In genomic region chr3:43998374-43998840, GRCh38 we compare ENCODE assay signal across 8 cellular contexts.
DNase-seq lines count a peak whose midpoint lies in the region; ATAC-seq, FAIRE-seq and TF ChIP-seq lines count a peak whose summit lies in the region.

No MANE protein-coding gene starts in this region.

- H2BK20ac ChIP-seq in H1 (ENCODE audit: low read length), result no peak overlapping the region

- POLR2A ChIA-PET in H1 (lab: Charles Lee; ENCODE audit: partially characterized antibody), result interaction anchor here (0.9 to 1.2 kb wide), 2 partner anchors 89 to 105 kb away, joined by 3 to 5 read pairs; no protein-coding TSS in a partner anchor

- peak overlapping the region; percentile 90 for H2BK12ac ChIP-seq in H1 (ENCODE audit: low read depth, low read length)

- peaks cover 0 to 2% of the 10 kb centered on the region in 2 experiments; a peak in 2 of 4 replicates for H3K9me3 ChIP-seq in H1 (ENCODE audit: insufficient read depth in 2 of 2, low read depth in 1 of 2, low read length in 1 of 2)
- H3K9me3 ChIP-seq in pancreas, result no peaks in the 10 kb centered on the region

- peak overlapping the region; percentile 46; the same call in 1 of the 2 replicates for H2BK5ac ChIP-seq in H1 (ENCODE audit: low read depth, low read length)

- no peak overlapping the region for H3K4ac ChIP-seq in H1 (replicated peaks; ENCODE audit: insufficient read length, low read depth, low read length)

- no peak overlapping the region for H4K5ac ChIP-seq in H1 (ENCODE audit: insufficient read length, low read depth, low read length)

- H3K18ac ChIP-seq in H1 (ENCODE audit: extremely low read depth, low read length), result peak overlapping the region; percentile 83

- peak overlapping the region; percentile 39 for H3K56ac ChIP-seq in H1 (replicated peaks; ENCODE audit: insufficient read length, low read depth, low read length)

- 3% methylated on average over 25 of the region's 25 CpGs; no CpG with 5 or more reads in 1 of the 2 experiments for WGBS in H1 (ENCODE audit: extremely low coverage in 1 of 2, insufficient coverage in 1 of 2, insufficient read length in 1 of 2, insufficient replicate concordance in 2 of 2, low coverage in 1 of 2, low lambda C conversion rate in 2 of 2, missing lambda C conversion rate in 1 of 2), 2 experiments
- 1 to 4% methylated on average over 25 of the region's 25 CpGs for WGBS in pancreas, 2 donors

- CTCF ChIA-PET in H1 (lab: Charles Lee; ENCODE audit: partially characterized antibody), result interaction anchor here (0.9 kb wide), 1 partner anchor 143 kb away, joined by 3 read pairs; no protein-coding TSS in a partner anchor

- H3K9ac ChIP-seq in KMS-11 (peak overlapping the region; percentile 88), H1 (replicated peaks in 1 of 4; ENCODE audit: extremely low read depth in 1 of 4, low read depth in 3 of 4, low read length in 3 of 4) (peak overlapping the region in 1 of 4 experiments; percentile 6; a peak in 1 of 7 replicates)

- FAIRE-seq in H1 (lab: Jason Lieb, UNC) (no peak), pancreas (lab: Jason Lieb, UNC) (no peak)

- H2AFZ ChIP-seq in KMS-11 (ENCODE audit: low read depth) (peak overlapping the region; percentile 75), H1 (ENCODE audit: low read length) (peak overlapping the region; percentile 57; the same call in 1 of the 2 replicates)

- H3K4me2 ChIP-seq in KMS-11 (peak overlapping the region; percentile 92), H1 (ENCODE audit: insufficient read depth in 1 of 2, low read depth in 2 of 2, low read length in 2 of 2) (peak overlapping the region; percentile 91 to 100)

- H4K20me1 ChIP-seq in KMS-11 (ENCODE audit: insufficient read depth), result no peaks in the 10 kb centered on the region
- H4K20me1 ChIP-seq in H1 (replicated peaks in 1 of 2; ENCODE audit: control insufficient read depth in 1 of 2, insufficient read depth in 2 of 2, low read length in 2 of 2), result no peaks in the 10 kb centered on the region

- TF ChIP-seq CTCF in KMS-11 (conservative IDR thresholded peaks at IDR 0.05; ENCODE audit: low read depth, low read length), result no peak
- TF ChIP-seq CTCF in H1 (IDR thresholded peaks at IDR 0.05; ENCODE audit: control extremely low read depth in 1 of 3, insufficient read depth in 1 of 3, low read depth in 1 of 3, low read length in 3 of 3), result no peak
- no peak for TF ChIP-seq CTCF in pancreas (IDR thresholded peaks at IDR 0.05)

- peak overlapping the region; percentile 40; the same call in 1 of the 2 replicates for H2BK15ac ChIP-seq in H1 (ENCODE audit: low read length)

- peak overlapping the region; percentile 88 for H3K27ac ChIP-seq in KMS-11
- H3K27ac ChIP-seq in H1 (ENCODE audit: low read depth, low read length), result no peak overlapping the region
- no peak overlapping the region for H3K27ac ChIP-seq in pancreas

- ATAC-seq in pancreas, result peak in 3 of 4 donors; percentile 8 to 19 (median 13)
- ATAC-seq in GM19328 (IDR thresholded peaks at IDR 0.05; ENCODE audit: unreplicated experiment), result no peak
- ATAC-seq in HG02610 (IDR thresholded peaks at IDR 0.05; ENCODE audit: unreplicated experiment), result no peak
- ATAC-seq in GM21381 (IDR thresholded peaks at IDR 0.05; ENCODE audit: unreplicated experiment), result no peak

- H3K27me3 ChIP-seq in KMS-11 (ENCODE audit: insufficient read depth, low read depth) (no peaks in the 10 kb centered on the region), H1 (replicated peaks in 1 of 4; ENCODE audit: control insufficient read depth in 3 of 4, extremely low read depth in 1 of 4, insufficient read depth in 3 of 4, low read length in 3 of 4) (peaks cover 39 to 68% (median 63%) of the 10 kb centered on the region in 4 experiments), pancreas (peaks cover 3 to 67% (median 14%) of the 10 kb centered on the region in 4 donors)

- intact Hi-C loops in pancreas (cut with DNase I), result no loop called here

- no peak overlapping the region for H3K14ac ChIP-seq in H1 (ENCODE audit: insufficient read length)

- H3K4me3 ChIP-seq in KMS-11 (IDR thresholded peaks at IDR 0.05; ENCODE audit: insufficient read depth, low read depth, low read length), result no peak overlapping the region
- H3K4me3 ChIP-seq in H1 (ENCODE audit: extremely low read depth in 1 of 4, insufficient read depth in 2 of 4, low read depth in 3 of 4, low read length in 4 of 4), result peak overlapping the region; percentile 48 to 75 (median 65)
- H3K4me3 ChIP-seq in pancreas, result peak overlapping the region; percentile 29 to 59 (median 40)

- H3K23me2 ChIP-seq in H1 (ENCODE audit: low read depth, low read length), result peaks cover 48% of the 10 kb centered on the region

- DNase-seq in ELF-1 (ENCODE audit: low read depth, low spot score), result peak; percentile 56
- DNase-seq in H1 (ENCODE audit: low read depth in 1 of 2, low spot score in 2 of 2), result peak in 1 of 2 experiments; percentile 73
- DNase-seq in pancreas, result peak in 1 of 6 donors; percentile 68
- no peak for DNase-seq in NCI-H1417 treated with DMSO at 0.1 percent for 48 hours (lab: John Stamatoyannopoulos, UW)

- H2AK5ac ChIP-seq in H1 (ENCODE audit: low read depth, low read length), result no peak overlapping the region

- H2BK120ac ChIP-seq in H1 (replicated peaks; ENCODE audit: low read depth, low read length), result peak overlapping the region; percentile 25

- H3K79me1 ChIP-seq in H1 (ENCODE audit: low read depth, low read length), result no peaks in the 10 kb centered on the region

- H3K23ac ChIP-seq in H1 (ENCODE audit: insufficient read length), result no peak overlapping the region

- H4K8ac ChIP-seq in H1 (ENCODE audit: extremely low read depth, insufficient read depth, low read length), result peak overlapping the region; percentile 63

- H3K36me3 ChIP-seq in KMS-11 (ENCODE audit: insufficient read depth) (no peaks in the 10 kb centered on the region), H1 (ENCODE audit: control insufficient read depth in 2 of 4, insufficient read depth in 4 of 4, low read length in 3 of 4) (no peaks in the 10 kb centered on the region), pancreas (no peaks in the 10 kb centered on the region)

- no peak for TF ChIP-seq POLR2A in H1 (IDR thresholded peaks at IDR 0.05; ENCODE audit: control extremely low read depth in 1 of 2, low read depth in 2 of 2, low read length in 2 of 2)

- TF ChIP-seq RAD21 in H1 (IDR thresholded peaks at IDR 0.05 in 1 of 2, conservative IDR thresholded peaks at IDR 0.05 in 1 of 2; ENCODE audit: low read depth in 2 of 2, low read length in 2 of 2), result 0 out of 4 replicates have a peak, but pooled peaks of 1 of the 2 experiments have one; percentile 0

- no peak for TF ChIP-seq EP300 in H1 (IDR thresholded peaks at IDR 0.05; ENCODE audit: borderline replicate concordance in 1 of 2, low read depth in 2 of 2, low read length in 2 of 2)

- peak overlapping the region; percentile 83 for H4K91ac ChIP-seq in H1 (replicated peaks; ENCODE audit: insufficient read length, low read length)

- H3K79me2 ChIP-seq in KMS-11 (ENCODE audit: insufficient read depth, low read depth) (peaks cover 19% of the 10 kb centered on the region; the same call in 1 of the 2 replicates), H1 (ENCODE audit: control insufficient read depth in 1 of 2, insufficient read depth in 2 of 2, low read length in 2 of 2) (no peaks in the 10 kb centered on the region)

- H3K4me1 ChIP-seq in KMS-11 (ENCODE audit: low read depth, poor library complexity, severe bottlenecking) (peaks cover 29% of the 10 kb centered on the region), H1 (replicated peaks in 1 of 4; ENCODE audit: control insufficient read depth in 3 of 4, insufficient read depth in 4 of 4, low read length in 3 of 4) (peaks cover 0 to 31% (median 17%) of the 10 kb centered on the region in 4 experiments; a peak in 6 of 7 replicates), pancreas (peaks cover 13 to 38% (median 17%) of the 10 kb centered on the region in 3 donors)

TF ChIP-seq in H1, 55 proteins besides CTCF, POLR2A, EP300 and RAD21:
- no peak for TF ChIP-seq CHD2 (IDR thresholded peaks at IDR 0.05; ENCODE audit: low read length)
- TF ChIP-seq SUZ12 (IDR thresholded peaks at IDR 0.05; ENCODE audit: low read length), result peak; percentile 91
- peak; percentile 83 for TF ChIP-seq EZH2 (IDR thresholded peaks at IDR 0.05; ENCODE audit: low read depth, low read length, severe bottlenecking)

Comparison
In these comparisons a context has a peak if more than half of its experiments do, and no peak if none do; other contexts are left out.
1. ATAC-seq: peak in pancreas (3 of 4); none in GM19328 (single experiment), HG02610 (single experiment) and GM21381 (single experiment).